In genomic region chr12:1656894-1657293, GRCh38 we compare ENCODE assay signal across 1 cellular context.
TF ChIP-seq lines count a peak whose summit lies in the region.

No MANE protein-coding gene starts in this region.

TF ChIP-seq in IMR-90, 13 proteins besides CTCF, POLR2A, EP300 and RAD21:
- TF ChIP-seq RCOR1 (IDR thresholded peaks at IDR 0.05; ENCODE audit: insufficient replicate concordance, low read length) (no peak), USF2 (IDR thresholded peaks at IDR 0.05; ENCODE audit: low read depth, low read length) (no peak), RFX5 (IDR thresholded peaks at IDR 0.05; ENCODE audit: low read depth, low read length) (no peak), ELK1 (IDR thresholded peaks at IDR 0.05; ENCODE audit: borderline replicate concordance, low read depth, low read length) (no peak), BHLHE40 (IDR thresholded peaks at IDR 0.05; ENCODE audit: low read depth, low read length) (no peak), MAFK (IDR thresholded peaks at IDR 0.05; ENCODE audit: low read depth, low read length) (no peak)
TF ChIP-seq in IMR-90: peak in this region for 0.
